Comparison of ENCODE assay signal across 20 cellular contexts in the genomic region with DNA sequence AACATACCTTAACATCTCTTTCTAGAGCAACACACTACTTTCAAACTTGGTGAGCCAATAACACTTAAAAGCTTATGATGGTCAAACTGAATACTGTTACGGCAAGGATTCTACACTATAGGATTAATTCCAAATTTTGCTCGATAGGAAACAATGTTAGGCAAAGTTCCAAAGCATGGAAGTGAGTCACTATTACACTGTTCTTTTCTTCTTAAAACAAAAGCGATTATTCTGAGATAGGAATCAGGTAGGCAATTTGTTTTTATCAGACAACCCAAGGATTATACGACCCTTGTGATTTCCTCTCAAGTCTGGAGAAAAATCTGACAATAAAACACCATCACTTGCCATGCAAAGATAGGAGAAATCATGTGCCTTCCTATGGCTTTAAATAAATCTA.
"Had no signal": no experiment of that assay in that cellular context is flagged by ENCODE, and none has a peak within 500 bp of the region (broad histone marks: within the 10 kb centered on the region; RNA-seq: fewer than 3 reads in every experiment).

No MANE protein-coding gene starts in this region.

- H3K4me3 ChIP-seq: dorsolateral prefrontal cortex, esophagus muscularis mucosa, left lung, lung, spleen, testis, vagina had no signal

- H3K27ac ChIP-seq: esophagus muscularis mucosa, left lung, spleen, testis, vagina had no signal

- ATAC-seq: activated T-cell treated with anti-CD3 and anti-CD28 coated beads, Interleukin-2, amount 50 U/mL, for 72 hours; effector memory CD8-positive, alpha-beta T cell; left lung; natural killer cell had no signal

- DNase-seq: activated CD4-positive, alpha-beta memory T cell treated with anti-CD3 and anti-CD28 coated beads, Interleukin-2, amount 10 ng/mL, durations not matched to agents 7 days and 5 days; activated CD4-positive, alpha-beta T cell treated with anti-CD3 and anti-CD28 coated beads, Interleukin-2, amount 10 ng/mL, durations not matched to agents 24 days and 14 days; activated effector memory CD4-positive, alpha-beta T cell treated with Interleukin-2 at 50 U/mL for 16 hours; activated naive CD4-positive, alpha-beta T cell treated with anti-CD3 and anti-CD28 coated beads for 36 hours; activated naive CD8-positive, alpha-beta T cell treated with anti-CD3 and anti-CD28 coated beads, Interleukin-2, amount 10 ng/mL, durations not matched to agents 7 days and 5 days; activated T-cell treated with anti-CD3 and anti-CD28 coated beads, Interleukin-2, amount 50 U/mL, for 72 hours; amygdala; dorsolateral prefrontal cortex; effector memory CD8-positive, alpha-beta T cell; immature natural killer cell; left lung; midbrain; natural killer cell; spleen; stimulated activated CD4-positive, alpha-beta T cell treated with anti-CD3 and anti-CD28 coated beads, Interleukin-4, amount 100 ng/mL, for 1 hour; stimulated activated naive CD4-positive, alpha-beta T cell; testis had no signal

- H3K4me1 ChIP-seq: left lung, spleen, testis, vagina had no signal

- H3K9me3 ChIP-seq: esophagus muscularis mucosa, left lung, spleen, testis, vagina had no signal

- H3K27me3 ChIP-seq: esophagus muscularis mucosa, spleen, testis, vagina had no signal
